Comparison of ENCODE assay signal across 8 cellular contexts in the genomic region with DNA sequence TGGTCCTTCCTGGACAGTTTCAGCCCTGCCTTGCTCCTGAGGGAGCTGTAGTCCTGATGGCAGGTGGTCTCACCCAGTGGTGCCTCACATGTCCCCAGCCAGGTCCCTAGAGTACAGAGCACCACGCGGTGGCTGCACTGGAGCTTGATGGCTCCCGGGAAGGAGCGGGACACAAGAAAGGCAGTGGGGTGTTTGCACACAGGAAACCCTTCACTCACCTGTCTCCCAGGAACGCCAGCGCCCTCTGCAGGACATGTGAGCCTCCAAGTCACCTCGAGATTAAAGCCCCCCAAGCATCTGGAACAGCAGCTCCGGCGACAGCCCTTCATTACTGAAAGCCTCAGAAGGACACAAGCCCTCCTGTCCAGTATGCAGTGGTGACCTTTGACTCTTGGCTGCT. TPM values are rescaled to one million over a fixed set of nuclear protein-coding genes. Genes with fewer than 3 reads are reported as not detected.
DNase-seq lines count a peak whose midpoint lies in the region; ATAC-seq and TF ChIP-seq lines count a peak whose summit lies in the region.

No MANE protein-coding gene starts in this region.

- peak; percentile 79 for DNase-seq in DMS 273 (lab: John Stamatoyannopoulos, UW; ENCODE audit: unreplicated experiment)
- DNase-seq in DMS 273 treated with DMSO at 0.1 percent for 48 hours (lab: John Stamatoyannopoulos, UW): no peak
- peak; percentile 20 to 33 for DNase-seq in Kasumi-1 (lab: John Stamatoyannopoulos, UW)
- DNase-seq in activated CD4-positive, alpha-beta T cell treated with anti-CD3 and anti-CD28 coated beads, Interleukin-2, amount 50 U/mL, for 1 hour: peak; percentile 35
- no peak for DNase-seq in kidney epithelial cell (ENCODE audit: low read depth)
- no peak for DNase-seq in OCI-M2 (lab: John Stamatoyannopoulos, UW; ENCODE audit: unreplicated experiment)
- DNase-seq in dedifferentiated amniotic fluid mesenchymal stem cell (ENCODE audit: extremely low spot score): no peak

- H3K4me3 ChIP-seq in kidney epithelial cell (ENCODE audit: low read depth, low read length): no peak overlapping the region

- peak; percentile 51 for TF ChIP-seq CTCF in kidney epithelial cell (IDR thresholded peaks at IDR 0.05; ENCODE audit: insufficient read depth, low read length, poor library complexity, severe bottlenecking)

- H3K36me3 ChIP-seq in kidney epithelial cell (ENCODE audit: control insufficient read depth, insufficient read depth, low read length): no peaks in the 10 kb centered on the region

- ATAC-seq in HG03108 (IDR thresholded peaks at IDR 0.05; ENCODE audit: unreplicated experiment): no peak

- H3K27me3 ChIP-seq in kidney epithelial cell (ENCODE audit: control insufficient read depth, insufficient read depth, low read length): peaks cover 54% of the 10 kb centered on the region

RNA-seq across cellular contexts. Expression of a gene that starts 19.9 kb away (rescaled TPM):
- 60.3 and 64.8 TPM in 2 replicates for total RNA-seq in kidney epithelial cell

RNA-seq across cellular contexts. Expression of a gene that starts 43.5 kb away (rescaled TPM):
- 26.0 and 26.6 TPM in 2 replicates for total RNA-seq in kidney epithelial cell

Comparison
In these comparisons a context has a peak if more than half of its experiments do, and no peak if none do; other contexts are left out.
1. DNase-seq: peak in DMS 273 (single experiment), Kasumi-1 (2 of 2) and activated CD4-positive, alpha-beta T cell treated with anti-CD3 and anti-CD28 coated beads, Interleukin-2, amount 50 U/mL, for 1 hour (single experiment); none in DMS 273 treated with DMSO at 0.1 percent for 48 hours (single experiment), kidney epithelial cell (single experiment), OCI-M2 (single experiment) and dedifferentiated amniotic fluid mesenchymal stem cell (single experiment).